ENCODE assay signal across 19 cellular contexts in genomic region chr18:55141318-55141717, GRCh38.
"Had no signal": no experiment of that assay in that cellular context is flagged by ENCODE, and none has a peak within 500 bp of the region (broad histone marks: within the 10 kb centered on the region; RNA-seq: fewer than 3 reads in every experiment).

No MANE protein-coding gene starts in this region.

- H3K9ac ChIP-seq: parathyroid adenoma had no signal

- ATAC-seq: foreskin keratinocyte; naive thymus-derived CD4-positive, alpha-beta T cell; sciatic nerve had no signal

- H3K36me3 ChIP-seq: cardiac muscle cell, thyroid gland, WERI-Rb-1 had no signal

- H3K4me3 ChIP-seq: cardiac muscle cell, thyroid gland had no signal

- H3K9me3 ChIP-seq: thyroid gland had no signal

- DNase-seq: activated CD4-positive, alpha-beta T cell treated with anti-CD3 and anti-CD28 coated beads for 1 hour; activated CD8-positive, alpha-beta memory T cell treated with anti-CD3 and anti-CD28 coated beads for 24 hours; activated CD8-positive, alpha-beta memory T cell treated with anti-CD3 and anti-CD28 coated beads, Interleukin-2, amount 50 U/mL, for 48 hours; activated effector memory CD4-positive, alpha-beta T cell treated with anti-CD3 and anti-CD28 coated beads, Interleukin-2, amount 50 U/mL, for 16 hours; activated naive CD4-positive, alpha-beta T cell treated with anti-CD3 and anti-CD28 coated beads, Interleukin-2, amount 50 U/mL, for 16 hours; activated T-cell treated with anti-CD3 and anti-CD28 coated beads, Interleukin-2, amount 50 U/mL, for 48 hours; aorta; endodermal cell; foreskin keratinocyte; glutamatergic neuron; islet precursor cell; naive thymus-derived CD4-positive, alpha-beta T cell; stimulated activated naive CD4-positive, alpha-beta T cell; thyroid gland; WERI-Rb-1 had no signal

- H3K4me3 Mint-ChIP-seq: endodermal cell; naive thymus-derived CD4-positive, alpha-beta T cell had no signal

- H3K4me1 ChIP-seq: foreskin keratinocyte, parathyroid adenoma, thyroid gland had no signal

- H3K4me1 Mint-ChIP-seq: endodermal cell; naive thymus-derived CD4-positive, alpha-beta T cell had no signal

- H2AFZ ChIP-seq: parathyroid adenoma had no signal

- H3K27ac ChIP-seq: cardiac muscle cell, epithelial cell of prostate, foreskin keratinocyte, parathyroid adenoma, thyroid gland, WERI-Rb-1 had no signal

- H3K27ac Mint-ChIP-seq: endodermal cell; naive thymus-derived CD4-positive, alpha-beta T cell had no signal

- H3K27me3 ChIP-seq: cardiac muscle cell, foreskin keratinocyte, thyroid gland had no signal

- H3K9me3 Mint-ChIP-seq: endodermal cell had no signal
